ENCODE assay signal across 8 cellular contexts in the genomic region with DNA sequence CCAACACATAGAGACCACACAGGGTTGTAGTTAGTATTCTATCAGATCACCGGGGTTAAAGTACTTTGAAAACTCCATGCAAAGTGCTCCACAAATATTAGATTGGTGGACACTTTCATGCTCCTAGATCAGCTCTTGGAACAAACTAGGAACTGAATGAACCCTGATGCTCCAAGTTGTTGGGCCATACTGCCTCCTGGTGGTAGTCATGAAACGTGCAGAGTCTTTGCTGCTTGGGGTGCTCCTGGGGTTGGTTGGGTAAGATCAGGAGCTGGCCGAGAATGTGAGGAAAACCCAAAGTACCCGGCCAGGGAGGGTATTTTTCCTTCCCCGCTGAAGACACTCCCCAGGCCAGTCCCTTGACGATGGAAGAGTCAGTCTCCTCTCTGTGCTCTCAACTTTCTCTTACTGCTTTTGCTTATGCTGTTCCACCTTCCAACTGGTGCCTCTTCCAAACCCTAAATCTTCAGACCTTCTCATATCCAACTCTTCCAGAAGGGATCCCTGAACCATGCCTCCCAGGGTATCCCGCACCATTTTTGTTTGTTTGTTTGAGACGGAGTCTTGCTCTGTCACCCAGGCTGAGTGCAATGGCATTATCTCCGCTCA. TPM values are rescaled to one million over a fixed set of nuclear protein-coding genes. Genes with fewer than 3 reads are reported as not detected.
DNase-seq lines count a peak whose midpoint lies in the region; ATAC-seq and TF ChIP-seq lines count a peak whose summit lies in the region.

No MANE protein-coding gene starts in this region.

- no peaks in the 10 kb centered on the region for H3K36me3 ChIP-seq in uterus

- DNase-seq in EH (ENCODE audit: low read depth) (peak; percentile 82), SKM-1 treated with dmso at 0.1 percent for 144 hours (lab: John Stamatoyannopoulos, UW; ENCODE audit: unreplicated experiment) (peak; percentile 67), Right ventricle myocardium inferior (ENCODE audit: missing footprints) (peak; percentile 71), progenitor cell of endocrine pancreas (ENCODE audit: low spot score, unreplicated experiment) (peak; percentile 59), uterus (peak; percentile 69 to 75)
- DNase-seq in activated naive CD4-positive, alpha-beta T cell treated with anti-CD3 and anti-CD28 coated beads, Interleukin-2, amount 50 U/mL, for 16 hours = peak; percentile 61

- no peaks in the 10 kb centered on the region for H3K9me3 Mint-ChIP-seq in progenitor cell of endocrine pancreas (ENCODE audit: low read depth)

- no peak overlapping the region for H3K4me3 ChIP-seq in uterus

- H3K27ac Mint-ChIP-seq in progenitor cell of endocrine pancreas = peak overlapping the region; percentile 51

- ATAC-seq in Right ventricle myocardium inferior (peak; percentile 91), HG03378 (IDR thresholded peaks at IDR 0.05; ENCODE audit: unreplicated experiment) (no peak)

- no peaks in the 10 kb centered on the region for H3K36me3 Mint-ChIP-seq in progenitor cell of endocrine pancreas (ENCODE audit: insufficient read depth)

- intact Hi-C loops in Right ventricle myocardium inferior (cut with DNase I) = loop anchor here (1.0 to 10.0 kb wide), 5 partner anchors 142 to 520 kb away; partner anchors contain the start of gene CYP17A1
- intact Hi-C loops in uterus (cut with DNase I; ENCODE audit: low total_unique reads) = loop anchor here (5.0 kb wide), 1 partner anchor 327 kb away; the partner anchor contains the start of gene CNNM2

- no peak; the same call in 1 of the 2 replicates for TF ChIP-seq EP300 in Ishikawa (IDR thresholded peaks at IDR 0.05; ENCODE audit: borderline replicate concordance)

- peaks cover 16% of the 10 kb centered on the region for H3K4me1 Mint-ChIP-seq in progenitor cell of endocrine pancreas (ENCODE audit: low read depth)

- no peak overlapping the region for H3K4me3 Mint-ChIP-seq in progenitor cell of endocrine pancreas (ENCODE audit: low read depth)

- TF ChIP-seq POLR2A in uterus (IDR thresholded peaks at IDR 0.05) = no peak

- peak; percentile 99 for TF ChIP-seq RAD21 in Ishikawa (IDR thresholded peaks at IDR 0.05; ENCODE audit: low read depth)

- no peak overlapping the region for H3K27ac ChIP-seq in uterus

- no peaks in the 10 kb centered on the region for H3K27me3 ChIP-seq in uterus

- no peaks in the 10 kb centered on the region for H3K27me3 Mint-ChIP-seq in progenitor cell of endocrine pancreas

- TF ChIP-seq CTCF in progenitor cell of endocrine pancreas (IDR thresholded peaks at IDR 0.05; ENCODE audit: unreplicated experiment) = peak; percentile 91
- TF ChIP-seq CTCF in uterus (IDR thresholded peaks at IDR 0.05) = peak; percentile 69 to 87 (median 78)

- H3K4me1 ChIP-seq in uterus = no peaks in the 10 kb centered on the region

- H3K9me3 ChIP-seq in uterus = no peaks in the 10 kb centered on the region

TF ChIP-seq in Ishikawa, 13 proteins besides CTCF, POLR2A, EP300 and RAD21:
- TF ChIP-seq TEAD4 (IDR thresholded peaks at IDR 0.05) (peak; percentile 45), USF1 (IDR thresholded peaks at IDR 0.05) (no peak)

RNA-seq across cellular contexts. Expression of gene RPEL1, which starts 0.9 kb away (rescaled TPM):
- total RNA-seq in Right ventricle myocardium inferior (not detected), progenitor cell of endocrine pancreas (not detected in 2 replicates), uterus (under 1 TPM in 2 of 4 donors, not detected in 2; 0.26 to 0.35 TPM)

RNA-seq across cellular contexts. Expression of gene INA, which starts 32.2 kb away (rescaled TPM):
- total RNA-seq in Right ventricle myocardium inferior = not detected
- 6.2 TPM in 2 replicates for total RNA-seq in progenitor cell of endocrine pancreas
- total RNA-seq in uterus = under 1 TPM in 1 of 4 donors, not detected in 3; 0.55 TPM

RNA-seq across cellular contexts. Expression of gene NT5C2, which starts 51.7 kb away (rescaled TPM):
- total RNA-seq in Right ventricle myocardium inferior (52.3 TPM), progenitor cell of endocrine pancreas (131 and 135 TPM in 2 replicates), uterus (100 to 1,000 TPM in 2 of 4 donors, 10 to 100 TPM in 2; 12.3 to 134 (median 99.4) TPM)
